Comparison of ENCODE assay signal across 16 cellular contexts in the genomic region with DNA sequence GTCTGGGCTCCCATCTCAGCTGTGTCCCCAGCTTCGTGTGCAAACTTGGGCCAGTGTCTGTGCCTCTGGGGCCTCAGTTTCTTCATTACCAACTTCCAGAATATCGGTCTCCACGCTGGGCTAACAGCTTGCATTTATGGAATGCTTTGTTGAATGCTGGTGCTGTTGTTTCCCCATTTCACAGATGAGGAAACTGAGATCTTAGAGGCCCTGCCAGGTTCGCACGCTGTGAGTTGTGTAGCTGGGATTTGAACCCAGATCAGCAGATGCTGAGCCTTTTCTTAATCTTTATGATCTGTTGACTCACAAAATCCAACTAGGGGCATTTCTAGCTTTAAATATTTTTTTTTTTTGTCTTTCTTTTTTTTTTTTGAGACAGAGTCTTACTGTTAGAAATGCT.
A peak's percentile ranks its signal among the peaks of the same experiment; 100 is the strongest.
DNase-seq lines count a peak whose midpoint lies in the region; ATAC-seq and TF ChIP-seq lines count a peak whose summit lies in the region.
"Had no signal": no experiment of that assay in that cellular context is flagged by ENCODE, and none has a peak within 500 bp of the region (broad histone marks: within the 10 kb centered on the region; RNA-seq: fewer than 3 reads in every experiment).

No MANE protein-coding gene starts in this region.

- dilution Hi-C loops in mammary epithelial cell (cut with HindIII; ENCODE audit: low sequenced_read_pairs), result no loop called here

- H3K4me2 ChIP-seq in mammary epithelial cell (ENCODE audit: insufficient read depth, low read depth, low read length), result no peak overlapping the region
- H3K4me2 ChIP-seq in neuronal stem cell (ENCODE audit: insufficient read depth, low read length, poor library complexity, severe bottlenecking), result no peak overlapping the region

- no peak overlapping the region for H3K4ac ChIP-seq in neuronal stem cell (ENCODE audit: low read length)

- H2BK5ac ChIP-seq in neuronal stem cell (ENCODE audit: low read length), result no peak overlapping the region

- H2AFZ ChIP-seq in mammary epithelial cell (ENCODE audit: low read depth, low read length) (no peak overlapping the region), neuronal stem cell (ENCODE audit: low read length) (no peak overlapping the region)
- H2AFZ ChIP-seq: GM23338 had no signal

- no peaks in the 10 kb centered on the region for H3K27me3 Mint-ChIP-seq in MCF 10A (ENCODE audit: insufficient read depth, unreplicated experiment)
- H3K27me3 Mint-ChIP-seq: CD8-positive, alpha-beta memory T cell had no signal

- no peaks in the 10 kb centered on the region for H4K20me1 ChIP-seq in mammary epithelial cell (ENCODE audit: insufficient read depth, low read length)

- H4K8ac ChIP-seq in neuronal stem cell (ENCODE audit: low read depth, low read length), result no peak overlapping the region

- no peak overlapping the region for H3K14ac ChIP-seq in neuronal stem cell (ENCODE audit: low read length)

- no peak overlapping the region for H2BK120ac ChIP-seq in neuronal stem cell (ENCODE audit: low read depth, low read length)

- H3K79me2 ChIP-seq in mammary epithelial cell (ENCODE audit: insufficient read depth, low read length), result no peaks in the 10 kb centered on the region

- H3K4me1 ChIP-seq in mammary epithelial cell (ENCODE audit: insufficient read depth, low read length), result peaks cover 4% of the 10 kb centered on the region
- H3K4me1 ChIP-seq in neuronal stem cell (ENCODE audit: control insufficient read depth in 2 of 2, insufficient read depth in 1 of 2, low read depth in 1 of 2, low read length in 2 of 2), result peaks cover 17 to 21% of the 10 kb centered on the region in 2 donors

- H3K27ac ChIP-seq in mammary epithelial cell (ENCODE audit: insufficient read depth, low read depth, low read length) (no peak overlapping the region), RWPE1 (peak overlapping the region; percentile 11; the same call in 1 of the 2 replicates), epithelial cell of prostate (peak overlapping the region; percentile 78), neuronal stem cell (replicated peaks; ENCODE audit: low read length) (no peak overlapping the region)
- H3K27ac ChIP-seq: 22Rv1, HL-60 had no signal

- H3K23ac ChIP-seq in neuronal stem cell (ENCODE audit: low read depth, low read length, poor library complexity), result no peak overlapping the region

- no peak overlapping the region for H2BK12ac ChIP-seq in neuronal stem cell (ENCODE audit: low read length)

- TF ChIP-seq CTCF in MCF 10A (IDR thresholded peaks at IDR 0.05; ENCODE audit: unreplicated experiment) (no peak), mammary epithelial cell (conservative IDR thresholded peaks at IDR 0.05 in 1 of 2, IDR thresholded peaks at IDR 0.05 in 1 of 2; ENCODE audit: extremely low read depth in 1 of 2, insufficient read depth in 1 of 2, low read depth in 1 of 2, low read length in 2 of 2) (no peak), RWPE1 (conservative IDR thresholded peaks at IDR 0.05; ENCODE audit: low read depth) (no peak)

- ATAC-seq in GM18870 (IDR thresholded peaks at IDR 0.05; ENCODE audit: unreplicated experiment) (no peak), HG03565 (IDR thresholded peaks at IDR 0.05; ENCODE audit: unreplicated experiment) (no peak), GM18858 (IDR thresholded peaks at IDR 0.05; ENCODE audit: unreplicated experiment) (no peak)
- ATAC-seq: GM12878, GM23338 had no signal

- DNase-seq in MCF 10A (ENCODE audit: unreplicated experiment) (no peak), mammary epithelial cell (no peak), RWPE1 (ENCODE audit: low spot score) (no peak), epithelial cell of prostate (ENCODE audit: low read depth, low spot score) (no peak), neuronal stem cell (ENCODE audit: low spot score) (no peak)
- DNase-seq: CD8-positive, alpha-beta memory T cell; DMS53; IMR-90 had no signal

- no peak overlapping the region for H3K4me3 Mint-ChIP-seq in MCF 10A (ENCODE audit: unreplicated experiment)
- H3K4me3 Mint-ChIP-seq: CD8-positive, alpha-beta memory T cell; GM23338 had no signal

- no peaks in the 10 kb centered on the region for H3K9me3 Mint-ChIP-seq in MCF 10A (ENCODE audit: unreplicated experiment)
- H3K9me3 Mint-ChIP-seq: CD8-positive, alpha-beta memory T cell had no signal

- no peaks in the 10 kb centered on the region for H3K27me3 ChIP-seq in mammary epithelial cell (ENCODE audit: insufficient read depth, low read length)
- H3K27me3 ChIP-seq in neuronal stem cell (ENCODE audit: control insufficient read depth in 3 of 3, insufficient read depth in 3 of 3, low read depth in 1 of 3, low read length in 3 of 3), result no peaks in the 10 kb centered on the region

- intact Hi-C loops in MCF 10A (cut with micrococcal nuclease), result no loop called here
- intact Hi-C loops in mammary epithelial cell (cut with micrococcal nuclease), result no loop called here

- H3K4me1 Mint-ChIP-seq in MCF 10A (ENCODE audit: insufficient read depth, unreplicated experiment), result peaks cover 19% of the 10 kb centered on the region
- H3K4me1 Mint-ChIP-seq: CD8-positive, alpha-beta memory T cell had no signal

- no peaks in the 10 kb centered on the region for H3K36me3 ChIP-seq in mammary epithelial cell (ENCODE audit: insufficient read depth, low read length)
- no peaks in the 10 kb centered on the region for H3K36me3 ChIP-seq in neuronal stem cell (replicated peaks in 1 of 2; ENCODE audit: control insufficient read depth in 2 of 2, insufficient read depth in 2 of 2, low read length in 2 of 2)
- H3K36me3 ChIP-seq: HAP-1 had no signal

- no peaks in the 10 kb centered on the region for H3K36me3 Mint-ChIP-seq in MCF 10A (ENCODE audit: insufficient read depth, unreplicated experiment)

- H3K27ac Mint-ChIP-seq in MCF 10A (ENCODE audit: low read depth, unreplicated experiment), result peak overlapping the region; percentile 79
- H3K27ac Mint-ChIP-seq: CD8-positive, alpha-beta memory T cell; GM23338 had no signal

- H2BK15ac ChIP-seq in neuronal stem cell (ENCODE audit: low read length), result no peak overlapping the region

- 88% methylated on average over 5 of the region's 5 CpGs for WGBS in mammary epithelial cell (ENCODE audit: low coverage, missing lambda C conversion rate)
- no CpG with 5 or more reads among the region's 5 CpGs for WGBS in neuronal stem cell (ENCODE audit: extremely low coverage in 2 of 2, insufficient read length in 2 of 2, insufficient replicate concordance in 1 of 2), 2 donors

- BruUV-seq in MCF 10A (replicated peaks; lab: Mats Ljungman, UMichigan) (TSS peak; percentile 86), mammary epithelial cell (replicated peaks; lab: Mats Ljungman, UMichigan) (no TSS peak)

- H3K4me3 ChIP-seq in mammary epithelial cell (replicated peaks in 1 of 3; ENCODE audit: insufficient read depth in 1 of 3, low read depth in 2 of 3, low read length in 3 of 3), result no peak overlapping the region
- no peak overlapping the region for H3K4me3 ChIP-seq in neuronal stem cell (ENCODE audit: low read length in 2 of 2)
- H3K4me3 ChIP-seq: GM12878, GM23338, HAP-1 had no signal

- H3K9me3 ChIP-seq in mammary epithelial cell (replicated peaks; ENCODE audit: insufficient read depth, low read length) (no peaks in the 10 kb centered on the region), neuronal stem cell (replicated peaks in 1 of 2; ENCODE audit: control insufficient read depth in 2 of 2, insufficient read depth in 1 of 2, low read depth in 1 of 2, low read length in 2 of 2) (no peaks in the 10 kb centered on the region)
- H3K9me3 ChIP-seq: HAP-1 had no signal

- POLR2A ChIA-PET in MCF 10A (lab: Yijun Ruan, JAX) (interaction anchor here (0.7 kb wide), 1 partner anchor 39 kb away, joined by 4 read pairs; no protein-coding TSS in a partner anchor), RWPE1 (lab: Yijun Ruan, JAX; ENCODE audit: low non-redundant PET) (no interaction called here)

- in situ Hi-C loops in mammary epithelial cell (cut with MboI; ENCODE audit: low sequenced_read_pairs in 2 of 2), result no loop called here

- H3K9ac ChIP-seq in mammary epithelial cell (ENCODE audit: insufficient read depth, low read length) (no peak overlapping the region), neuronal stem cell (ENCODE audit: low read depth, low read length, poor library complexity) (no peak overlapping the region)

- no peaks in the 10 kb centered on the region for H3K79me1 ChIP-seq in neuronal stem cell (ENCODE audit: low read depth, low read length)

- H3K18ac ChIP-seq in neuronal stem cell (ENCODE audit: low read length), result peak overlapping the region; percentile 52

- no peak overlapping the region for H4K91ac ChIP-seq in neuronal stem cell (ENCODE audit: low read depth, low read length, poor library complexity)

- CTCF ChIA-PET in MCF 10A (lab: Yijun Ruan, JAX) (interaction anchor here (0.6 to 1.0 kb wide), 2 partner anchors 12 to 13 kb away, joined by 3 to 4 read pairs; no protein-coding TSS in a partner anchor), mammary epithelial cell (lab: Charles Lee; ENCODE audit: low non-redundant PET) (no interaction called here), RWPE1 (lab: Yijun Ruan, JAX) (interaction anchor here (0.7 kb wide), 1 partner anchor 833 kb away, joined by 3 read pairs; no protein-coding TSS in a partner anchor)

- no peak overlapping the region for H2AK5ac ChIP-seq in neuronal stem cell (ENCODE audit: low read depth, low read length)

Comparison
In these comparisons a context has a peak if more than half of its experiments do, and no peak if none do; other contexts are left out.
1. H3K27ac ChIP-seq: peak in RWPE1 (single experiment) and epithelial cell of prostate (single experiment); none in mammary epithelial cell (single experiment) and neuronal stem cell (single experiment).